Comparison of ENCODE assay signal across 8 cellular contexts in the genomic region with DNA sequence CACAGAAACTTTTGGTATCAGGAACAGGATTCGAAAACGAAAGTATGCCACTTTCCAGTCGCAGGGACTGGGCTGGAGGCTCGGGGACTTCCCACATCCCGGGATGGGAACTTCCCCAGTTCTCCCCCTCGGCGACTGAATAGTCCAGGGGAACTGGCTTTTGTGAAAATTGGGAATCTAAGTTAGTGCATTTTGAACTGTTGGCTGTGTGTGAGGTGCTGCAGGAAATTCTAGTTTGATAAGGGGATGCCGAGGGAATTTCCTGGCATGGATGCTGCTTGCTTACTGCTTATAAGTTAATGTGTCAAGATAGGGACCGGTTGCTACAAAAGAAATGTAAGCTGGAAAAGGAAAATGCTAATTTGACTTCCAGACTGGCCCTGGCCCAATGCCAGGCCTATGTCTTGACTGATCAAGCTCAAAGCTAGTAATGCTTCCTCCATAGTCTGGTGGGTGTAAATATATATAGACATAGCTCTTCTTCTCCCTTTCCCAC.
DNase-seq lines count a peak whose midpoint lies in the region; ATAC-seq and TF ChIP-seq lines count a peak whose summit lies in the region.

No MANE protein-coding gene starts in this region.

- no peaks in the 10 kb centered on the region for H3K27me3 ChIP-seq in duodenal mucosa (ENCODE audit: control insufficient read depth in 1 of 2, insufficient read depth in 2 of 2, low read length in 2 of 2)

- peaks cover 0 to 10% (median 9%) of the 10 kb centered on the region in 3 donors for H3K4me1 Mint-ChIP-seq in naive B cell
- no peaks in the 10 kb centered on the region for H3K4me1 Mint-ChIP-seq in glutamatergic neuron (ENCODE audit: low read depth, unreplicated experiment)

- H3K36me3 Mint-ChIP-seq in naive B cell (no peaks in the 10 kb centered on the region), glutamatergic neuron (ENCODE audit: unreplicated experiment) (peaks cover 5% of the 10 kb centered on the region)

- DNase-seq in Daoy (ENCODE audit: low read depth) (peak; percentile 88), NCI-H2227 treated with DMSO at 0.1 percent for 48 hours (lab: John Stamatoyannopoulos, UW) (peak; percentile 25), naive B cell (no peak), glutamatergic neuron (no peak)
- DNase-seq in NK-92 treated with Interleukin-12 subunit alpha and Interleukin-12 subunit beta, amount 100 ng/mL, for 24 hours (lab: John Stamatoyannopoulos, UW) = no peak

- peak overlapping the region; percentile 67 to 72 for H3K9ac ChIP-seq in duodenal mucosa (ENCODE audit: low read depth in 1 of 2, low read length in 2 of 2)

- peak overlapping the region in 5 of 8 donors; percentile 4 to 47 (median 33) for H3K4me3 Mint-ChIP-seq in naive B cell
- no peak overlapping the region for H3K4me3 Mint-ChIP-seq in glutamatergic neuron (ENCODE audit: unreplicated experiment)

- H3K9me3 ChIP-seq in duodenal mucosa (ENCODE audit: control insufficient read depth in 1 of 2, low read length in 2 of 2) = no peaks in the 10 kb centered on the region

- H3K27ac Mint-ChIP-seq in naive B cell (no peak overlapping the region), glutamatergic neuron (ENCODE audit: unreplicated experiment) (no peak overlapping the region)

- ATAC-seq in naive B cell (ENCODE audit: low read depth in 2 of 2) (no peak), HG03469 (IDR thresholded peaks at IDR 0.05; ENCODE audit: unreplicated experiment) (no peak), HG02763 (IDR thresholded peaks at IDR 0.05; ENCODE audit: unreplicated experiment) (no peak)

- peaks cover 6 to 13% of the 10 kb centered on the region in 2 donors for H3K4me1 ChIP-seq in duodenal mucosa (ENCODE audit: control insufficient read depth in 1 of 2, insufficient read depth in 2 of 2, low read length in 2 of 2)

- no peak for TF ChIP-seq CTCF in glutamatergic neuron (IDR thresholded peaks at IDR 0.05; ENCODE audit: partially characterized antibody, unreplicated experiment)

- H3K27me3 Mint-ChIP-seq in naive B cell (peaks cover 40 to 47% (median 42%) of the 10 kb centered on the region in 3 donors), glutamatergic neuron (ENCODE audit: unreplicated experiment) (peaks cover 1% of the 10 kb centered on the region)

- H3K36me3 ChIP-seq in duodenal mucosa (ENCODE audit: control insufficient read depth in 1 of 2, insufficient read depth in 2 of 2, low read length in 2 of 2) = no peaks in the 10 kb centered on the region

- H3K27ac ChIP-seq in duodenal mucosa (ENCODE audit: low read depth, low read length) = peak overlapping the region; percentile 75

- peak overlapping the region; percentile 76 to 80 for H3K4me3 ChIP-seq in duodenal mucosa (ENCODE audit: low read depth in 1 of 2, low read length in 2 of 2)

- H3K9me3 Mint-ChIP-seq in naive B cell (peaks cover 0 to 6% (median 0%) of the 10 kb centered on the region in 7 donors), glutamatergic neuron (ENCODE audit: unreplicated experiment) (no peaks in the 10 kb centered on the region)

Comparison
In these comparisons a context has a peak if more than half of its experiments do, and no peak if none do; other contexts are left out.
1. DNase-seq: peak in Daoy (single experiment) and NCI-H2227 treated with DMSO at 0.1 percent for 48 hours (single experiment); none in naive B cell (single experiment), NK-92 treated with Interleukin-12 subunit alpha and Interleukin-12 subunit beta, amount 100 ng/mL, for 24 hours (single experiment) and glutamatergic neuron (single experiment).